ENCODE assay signal across 1 cellular context in genomic region chr16:117381-118365, GRCh38.
A peak's percentile ranks its signal among the peaks of the same experiment; 100 is the strongest.
TF ChIP-seq lines count a peak whose summit lies in the region.

No MANE protein-coding gene starts in this region.

TF ChIP-seq in IMR-90, 13 proteins besides CTCF, POLR2A, EP300 and RAD21:
- peak; percentile 59 for TF ChIP-seq SMC3 (IDR thresholded peaks at IDR 0.05; ENCODE audit: low read depth, low read length)
- TF ChIP-seq CEBPB (IDR thresholded peaks at IDR 0.05; ENCODE audit: low read depth, low read length) = no peak
TF ChIP-seq in IMR-90: peak in this region for 1.
